In genomic region chr4:139890810-139891209, GRCh38 we compare ENCODE assay signal across 1 cellular context.
TF ChIP-seq lines count a peak whose summit lies in the region.

No MANE protein-coding gene starts in this region.

TF ChIP-seq in liver, 16 proteins besides CTCF, POLR2A, EP300 and RAD21 (continued from another document):
- no peak for TF ChIP-seq REST (IDR thresholded peaks at IDR 0.05)
- no peak for TF ChIP-seq GABPA (IDR thresholded peaks at IDR 0.05 in 1 of 2, conservative IDR thresholded peaks at IDR 0.05 in 1 of 2)
- no peak for TF ChIP-seq YY1 (IDR thresholded peaks at IDR 0.05)
- no peak for TF ChIP-seq HNF4G (IDR thresholded peaks at IDR 0.05)
TF ChIP-seq in liver: peak in this region for 0.
